In the genomic region with DNA sequence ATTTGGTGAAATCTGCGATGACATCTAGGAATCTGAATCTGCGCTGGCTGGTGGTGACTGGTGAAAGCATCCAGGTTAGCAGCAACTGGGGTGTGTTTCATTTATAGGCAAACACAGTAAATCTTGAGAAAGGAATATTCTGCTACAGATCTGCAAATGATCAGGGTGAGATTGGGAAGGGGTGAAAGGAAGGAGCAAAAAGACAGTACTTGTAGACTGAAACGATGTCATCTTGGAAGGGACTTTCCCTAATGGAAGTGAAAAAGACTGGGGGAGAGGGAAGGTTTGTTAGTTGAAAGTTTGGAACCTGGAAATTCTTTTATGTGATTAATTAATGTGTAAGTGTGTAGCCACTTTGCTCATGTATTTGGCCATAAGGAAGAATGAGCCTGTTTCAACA, we compare ENCODE assay signal across 35 cellular contexts.
"Had no signal": no experiment of that assay in that cellular context is flagged by ENCODE, and none has a peak within 500 bp of the region (broad histone marks: within the 10 kb centered on the region; RNA-seq: fewer than 3 reads in every experiment).

No MANE protein-coding gene starts in this region.

- H3K27ac Mint-ChIP-seq: activated B cell treated with CpG ODN at 0.5 μM for 24 hours; activated CD4-positive, alpha-beta memory T cell treated with anti-CD3 and anti-CD28 coated beads for 36 hours; activated CD4-positive, alpha-beta T cell treated with anti-CD3 and anti-CD28 coated beads, Interleukin-2, amount 10 ng/mL, durations not matched to agents 24 days and 14 days; activated CD8-positive, alpha-beta T cell treated with anti-CD3 and anti-CD28 coated beads for 36 hours; activated naive CD4-positive, alpha-beta T cell treated with anti-CD3 and anti-CD28 coated beads for 36 hours; activated naive CD4-positive, alpha-beta T cell treated with anti-CD3 and anti-CD28 coated beads, Interleukin-2, amount 50 U/mL, for 72 hours; activated naive CD8-positive, alpha-beta T cell treated with anti-CD3 and anti-CD28 coated beads for 36 hours; activated T-cell treated with anti-CD3 and anti-CD28 coated beads, Interleukin-2, amount 50 U/mL, for 72 hours; activated T-helper 1 cell treated with anti-CD3 and anti-CD28 coated beads, Interleukin-12 subunit alpha, Interleukin-12 subunit beta, Interleukin-2, Interleukin-4 antibody, amounts not matched to agents 30 ng/mL and 10 ng/mL and 1 ng/mL, durations not matched to agents 14 hours and 24 hours and 36 hours; activated T-helper 17 cell treated with anti-CD3 and anti-CD28 coated beads, Interleukin-2, amount 50 U/mL, for 72 hours; T-helper 1 cell treated with Interleukin-12 subunit alpha and Interleukin-12 subunit beta and Interleukin-4 antibody, amounts not matched to agents 30 μg/mL and 1 μg/mL, for 36 hours; T-helper 2 cell treated with Interferon-gamma antibody and Interleukin-4, amounts not matched to agents 5 μg/mL and 100 μg/mL, for 36 hours had no signal

- H3K4me1 Mint-ChIP-seq: activated B cell treated with CpG ODN at 0.5 μM for 24 hours; activated CD4-positive, alpha-beta T cell treated with anti-CD3 and anti-CD28 coated beads, Interleukin-2, amount 10 ng/mL, durations not matched to agents 24 days and 14 days; activated naive CD8-positive, alpha-beta T cell treated with anti-CD3 and anti-CD28 coated beads for 36 hours; activated T-helper 17 cell treated with anti-CD3 and anti-CD28 coated beads, Interleukin-2, amount 50 U/mL, for 72 hours had no signal

- H3K9me3 Mint-ChIP-seq: activated T-helper 17 cell treated with anti-CD3 and anti-CD28 coated beads, Interleukin-2, amount 50 U/mL, for 72 hours had no signal

- H3K4me3 ChIP-seq: adrenal gland, body of pancreas, breast epithelium had no signal

- ATAC-seq: activated CD8-positive, alpha-beta T cell treated with anti-CD3 and anti-CD28 coated beads for 36 hours; activated naive CD4-positive, alpha-beta T cell treated with anti-CD3 and anti-CD28 coated beads, Interleukin-2, amount 50 U/mL, for 72 hours; activated T-cell treated with anti-CD3 and anti-CD28 coated beads, Interleukin-2, amount 50 U/mL, for 4 hours; activated T-cell treated with anti-CD3 and anti-CD28 coated beads, Interleukin-2, amount 50 U/mL, for 72 hours; activated T-helper 17 cell treated with anti-CD3 and anti-CD28 coated beads, Interleukin-2, amount 50 U/mL, for 72 hours; body of pancreas had no signal

- H3K27me3 Mint-ChIP-seq: activated B cell treated with CpG ODN at 0.5 μM for 24 hours; activated CD4-positive, alpha-beta T cell treated with anti-CD3 and anti-CD28 coated beads, Interleukin-2, amount 10 ng/mL, durations not matched to agents 24 days and 14 days; activated CD8-positive, alpha-beta T cell treated with anti-CD3 and anti-CD28 coated beads for 36 hours; activated naive CD8-positive, alpha-beta T cell treated with anti-CD3 and anti-CD28 coated beads for 36 hours had no signal

- DNase-seq: activated B cell treated with CpG ODN at 0.5 μM for 24 hours; activated CD4-positive, alpha-beta memory T cell treated with anti-CD3 and anti-CD28 coated beads for 36 hours; activated CD4-positive, alpha-beta T cell treated with anti-CD3 and anti-CD28 coated beads for 4 hours; activated CD4-positive, alpha-beta T cell treated with anti-CD3 and anti-CD28 coated beads, Interleukin-2, amount 10 ng/mL, durations not matched to agents 24 days and 14 days; activated CD4-positive, alpha-beta T cell treated with anti-CD3 and anti-CD28 coated beads, Interleukin-2, amount 50 U/mL, for 1 hour; activated CD4-positive, alpha-beta T cell treated with anti-CD3 and anti-CD28 coated beads, Interleukin-2, amount 50 U/mL, for 4 hours; activated CD4-positive, CD25-positive, alpha-beta regulatory T cell treated with anti-CD3 and anti-CD28 coated beads, Interleukin-2, amount 50 U/mL, for 72 hours; activated CD8-positive, alpha-beta memory T cell treated with anti-CD3 and anti-CD28 coated beads, Interleukin-2, amount 50 U/mL, for 4 hours; activated CD8-positive, alpha-beta T cell treated with anti-CD3 and anti-CD28 coated beads for 36 hours; activated effector memory CD4-positive, alpha-beta T cell treated with anti-CD3 and anti-CD28 coated beads, Interleukin-2, amount 50 U/mL, for 16 hours; activated gamma-delta T cell treated with Interleukin-2 at 50 U/mL for 16 hours; activated naive CD4-positive, alpha-beta T cell; activated naive CD4-positive, alpha-beta T cell treated with anti-CD3 and anti-CD28 coated beads for 36 hours; activated naive CD4-positive, alpha-beta T cell treated with anti-CD3 and anti-CD28 coated beads, Interleukin-2, amount 50 U/mL, for 16 hours; activated naive CD8-positive, alpha-beta T cell treated with anti-CD3 and anti-CD28 coated beads for 36 hours; activated T-cell treated with anti-CD3 and anti-CD28 coated beads for 4 hours; activated T-cell treated with anti-CD3 and anti-CD28 coated beads, Interleukin-2, amount 50 U/mL, for 1 hour; activated T-cell treated with anti-CD3 and anti-CD28 coated beads, Interleukin-2, amount 50 U/mL, for 4 hours; activated T-cell treated with anti-CD3 and anti-CD28 coated beads, Interleukin-2, amount 50 U/mL, for 72 hours; adrenal gland; amniotic stem cell; aorta; body of pancreas; brain microvascular endothelial cell; central memory CD4-positive, alpha-beta T cell; T-helper 2 cell; T-helper 9 cell had no signal

- H3K36me3 Mint-ChIP-seq: activated CD4-positive, alpha-beta memory T cell treated with anti-CD3 and anti-CD28 coated beads for 36 hours; activated naive CD4-positive, alpha-beta T cell treated with anti-CD3 and anti-CD28 coated beads, Interleukin-2, amount 50 U/mL, for 72 hours; activated naive CD8-positive, alpha-beta T cell treated with anti-CD3 and anti-CD28 coated beads for 36 hours had no signal

- H3K4me1 ChIP-seq: adrenal gland, body of pancreas, breast epithelium had no signal

- H3K27me3 ChIP-seq: adrenal gland, body of pancreas, brain microvascular endothelial cell, breast epithelium had no signal

- H3K36me3 ChIP-seq: adrenal gland, brain microvascular endothelial cell, breast epithelium had no signal

- H3K4me3 Mint-ChIP-seq: activated B cell treated with CpG ODN at 0.5 μM for 24 hours; activated CD4-positive, alpha-beta memory T cell treated with anti-CD3 and anti-CD28 coated beads for 36 hours; activated CD4-positive, alpha-beta T cell treated with anti-CD3 and anti-CD28 coated beads, Interleukin-2, amount 10 ng/mL, durations not matched to agents 24 days and 14 days; activated CD8-positive, alpha-beta T cell treated with anti-CD3 and anti-CD28 coated beads for 36 hours; activated naive CD4-positive, alpha-beta T cell treated with anti-CD3 and anti-CD28 coated beads for 36 hours; activated naive CD8-positive, alpha-beta T cell treated with anti-CD3 and anti-CD28 coated beads for 36 hours; activated T-cell treated with anti-CD3 and anti-CD28 coated beads, Interleukin-2, amount 50 U/mL, for 4 hours; activated T-cell treated with anti-CD3 and anti-CD28 coated beads, Interleukin-2, amount 50 U/mL, for 72 hours; activated T-helper 1 cell treated with anti-CD3 and anti-CD28 coated beads, Interleukin-12 subunit alpha, Interleukin-12 subunit beta, Interleukin-2, Interleukin-4 antibody, amounts not matched to agents 30 ng/mL and 10 ng/mL and 1 ng/mL, durations not matched to agents 14 hours and 24 hours and 36 hours; activated T-helper 17 cell treated with anti-CD3 and anti-CD28 coated beads, Interleukin-2, amount 50 U/mL, for 72 hours; T-helper 1 cell treated with Interleukin-12 subunit alpha and Interleukin-12 subunit beta and Interleukin-4 antibody, amounts not matched to agents 30 μg/mL and 1 μg/mL, for 36 hours; T-helper 2 cell treated with Interferon-gamma antibody and Interleukin-4, amounts not matched to agents 5 μg/mL and 100 μg/mL, for 36 hours had no signal

- H3K9me3 ChIP-seq: adrenal gland, body of pancreas, breast epithelium had no signal

- H3K27ac ChIP-seq: adrenal gland, body of pancreas, brain microvascular endothelial cell, breast epithelium, VCaP had no signal

- FAIRE-seq: TTC549 had no signal
